In genomic region chr7:2037805-2038635, GRCh38 we compare ENCODE assay signal across 8 cellular contexts.
DNase-seq lines count a peak whose midpoint lies in the region; ATAC-seq and TF ChIP-seq lines count a peak whose summit lies in the region.

No MANE protein-coding gene starts in this region.

- peak overlapping the region; percentile 68 for H3K27ac Mint-ChIP-seq in activated CD8-positive, alpha-beta memory T cell treated with anti-CD3 and anti-CD28 coated beads, Interleukin-2, amount 10 ng/mL, durations not matched to agents 7 days and 5 days
- H3K27ac Mint-ChIP-seq in activated T-helper 2 cell treated with anti-CD3 and anti-CD28 coated beads, Interferon-gamma antibody, Interleukin-2, Interleukin-4, amounts not matched to agents 10 μg/mL and 5 μg/mL and 100 μg/mL, durations not matched to agents 14 hours and 24 hours and 36 hours, result peak overlapping the region; percentile 25

- WGBS in transverse colon (ENCODE audit: low coverage in 1 of 2), 2 donors, result 30 to 33% methylated on average over 11 to 15 of the region's 15 CpGs

- peaks cover 0 to 4% (median 0%) of the 10 kb centered on the region in 4 donors for H3K36me3 ChIP-seq in transverse colon

- no peak for DNase-seq in activated CD8-positive, alpha-beta memory T cell treated with anti-CD3 and anti-CD28 coated beads, Interleukin-2, amount 10 ng/mL, durations not matched to agents 7 days and 5 days
- DNase-seq in activated CD8-positive, alpha-beta memory T cell treated with anti-CD3 and anti-CD28 coated beads, Interleukin-2, amount 50 U/mL, for 48 hours, result no peak
- DNase-seq in activated T-helper 2 cell treated with anti-CD3 and anti-CD28 coated beads, Interferon-gamma antibody, Interleukin-2, Interleukin-4, amounts not matched to agents 10 μg/mL and 5 μg/mL and 100 μg/mL, durations not matched to agents 14 hours and 24 hours and 36 hours (ENCODE audit: low spot score), result peak; percentile 24
- DNase-seq in kidney tubule cell (ENCODE audit: low spot score), result peak; percentile 22
- DNase-seq in transverse colon, result no peak
- DNase-seq in NCI-H128 (lab: John Stamatoyannopoulos, UW; ENCODE audit: unreplicated experiment), result no peak

- no peak for TF ChIP-seq EP300 in transverse colon (IDR thresholded peaks at IDR 0.05; ENCODE audit: low read depth)

- peaks cover 40% of the 10 kb centered on the region for H3K4me1 Mint-ChIP-seq in activated CD8-positive, alpha-beta memory T cell treated with anti-CD3 and anti-CD28 coated beads, Interleukin-2, amount 10 ng/mL, durations not matched to agents 7 days and 5 days
- H3K4me1 Mint-ChIP-seq in activated T-helper 2 cell treated with anti-CD3 and anti-CD28 coated beads, Interferon-gamma antibody, Interleukin-2, Interleukin-4, amounts not matched to agents 10 μg/mL and 5 μg/mL and 100 μg/mL, durations not matched to agents 14 hours and 24 hours and 36 hours (ENCODE audit: low read depth), result peaks cover 41% of the 10 kb centered on the region

- peak overlapping the region; percentile 77 for H3K4me3 Mint-ChIP-seq in activated CD8-positive, alpha-beta memory T cell treated with anti-CD3 and anti-CD28 coated beads, Interleukin-2, amount 10 ng/mL, durations not matched to agents 7 days and 5 days
- peak overlapping the region; percentile 74 for H3K4me3 Mint-ChIP-seq in activated T-helper 2 cell treated with anti-CD3 and anti-CD28 coated beads, Interferon-gamma antibody, Interleukin-2, Interleukin-4, amounts not matched to agents 10 μg/mL and 5 μg/mL and 100 μg/mL, durations not matched to agents 14 hours and 24 hours and 36 hours (ENCODE audit: low read depth)

- peak overlapping the region in 1 of 4 donors; percentile 29 for H3K4me3 ChIP-seq in transverse colon

- TF ChIP-seq POLR2A in transverse colon (IDR thresholded peaks at IDR 0.05), result no peak

- peak; percentile 71 for ATAC-seq in activated CD8-positive, alpha-beta memory T cell treated with anti-CD3 and anti-CD28 coated beads, Interleukin-2, amount 10 ng/mL, durations not matched to agents 7 days and 5 days
- ATAC-seq in SK-N-SH treated with all-trans-retinoic acid at 6 μM for 48 hours (no peak), HG02970 (IDR thresholded peaks at IDR 0.05; ENCODE audit: low FRiP score, unreplicated experiment) (no peak)

- H3K9me3 Mint-ChIP-seq in activated CD8-positive, alpha-beta memory T cell treated with anti-CD3 and anti-CD28 coated beads, Interleukin-2, amount 10 ng/mL, durations not matched to agents 7 days and 5 days (ENCODE audit: low read depth), result no peaks in the 10 kb centered on the region
- H3K9me3 Mint-ChIP-seq in activated T-helper 2 cell treated with anti-CD3 and anti-CD28 coated beads, Interferon-gamma antibody, Interleukin-2, Interleukin-4, amounts not matched to agents 10 μg/mL and 5 μg/mL and 100 μg/mL, durations not matched to agents 14 hours and 24 hours and 36 hours, result no peaks in the 10 kb centered on the region

- no peak for TF ChIP-seq CTCF in transverse colon (IDR thresholded peaks at IDR 0.05)

- CTCF ChIA-PET in activated CD8-positive, alpha-beta memory T cell treated with anti-CD3 and anti-CD28 coated beads, Interleukin-2, amount 10 ng/mL, durations not matched to agents 7 days and 5 days (lab: Charles Lee), result interaction anchor here (0.8 to 1.3 kb wide), 3 partner anchors 74 to 98 kb away, joined by 3 to 5 read pairs (median 3); no protein-coding TSS in a partner anchor

- peaks cover 0 to 15% (median 4%) of the 10 kb centered on the region in 4 donors for H3K4me1 ChIP-seq in transverse colon

- intact Hi-C loops in activated T-helper 2 cell treated with anti-CD3 and anti-CD28 coated beads, Interferon-gamma antibody, Interleukin-2, Interleukin-4, amounts not matched to agents 10 μg/mL and 5 μg/mL and 100 μg/mL, durations not matched to agents 14 hours and 24 hours and 36 hours (cut with micrococcal nuclease), result loop anchor here (5.0 kb wide), 1 partner anchor 116 kb away; no protein-coding TSS in a partner anchor
- intact Hi-C loops in transverse colon (cut with DNase I; ENCODE audit: low total_unique reads), result no loop called here

- peaks cover 19% of the 10 kb centered on the region for H3K27me3 Mint-ChIP-seq in activated CD8-positive, alpha-beta memory T cell treated with anti-CD3 and anti-CD28 coated beads, Interleukin-2, amount 10 ng/mL, durations not matched to agents 7 days and 5 days
- no peaks in the 10 kb centered on the region for H3K27me3 Mint-ChIP-seq in activated T-helper 2 cell treated with anti-CD3 and anti-CD28 coated beads, Interferon-gamma antibody, Interleukin-2, Interleukin-4, amounts not matched to agents 10 μg/mL and 5 μg/mL and 100 μg/mL, durations not matched to agents 14 hours and 24 hours and 36 hours (ENCODE audit: low read depth)

- in situ Hi-C loops in transverse colon (cut with MboI; ENCODE audit: low pct_ligation_motif_present in 1 of 4, low pct_unique_long_range_greater_than_20kb in 1 of 4, low sequenced_read_pairs in 3 of 4), result no loop called here

- peak overlapping the region in 3 of 4 donors; percentile 8 to 36 (median 21) for H3K27ac ChIP-seq in transverse colon

- no peaks in the 10 kb centered on the region for H3K27me3 ChIP-seq in transverse colon

- H3K36me3 Mint-ChIP-seq in activated CD8-positive, alpha-beta memory T cell treated with anti-CD3 and anti-CD28 coated beads, Interleukin-2, amount 10 ng/mL, durations not matched to agents 7 days and 5 days, result peaks cover 4% of the 10 kb centered on the region
- H3K36me3 Mint-ChIP-seq in activated T-helper 2 cell treated with anti-CD3 and anti-CD28 coated beads, Interferon-gamma antibody, Interleukin-2, Interleukin-4, amounts not matched to agents 10 μg/mL and 5 μg/mL and 100 μg/mL, durations not matched to agents 14 hours and 24 hours and 36 hours (ENCODE audit: low read depth), result peaks cover 10% of the 10 kb centered on the region

- H3K9me3 ChIP-seq in transverse colon, result no peaks in the 10 kb centered on the region

TF ChIP-seq in SK-N-SH treated with all-trans-retinoic acid at 6 μM for 48 hours, 23 proteins besides CTCF, POLR2A, EP300 and RAD21:
- TF ChIP-seq RARB (CRISPR knock-in tag; IDR thresholded peaks at IDR 0.05) (no peak), ZC3H10 (CRISPR knock-in tag; IDR thresholded peaks at IDR 0.05) (no peak), CSRNP3 (CRISPR knock-in tag; IDR thresholded peaks at IDR 0.05) (no peak), ZNF8 (CRISPR knock-in tag; IDR thresholded peaks at IDR 0.05) (no peak), ISL1 (CRISPR knock-in tag; IDR thresholded peaks at IDR 0.05) (no peak), ZNF70 (CRISPR knock-in tag; IDR thresholded peaks at IDR 0.05) (no peak)

Comparison
In these comparisons a context has a peak if more than half of its experiments do, and no peak if none do; other contexts are left out.
1. DNase-seq: peak in activated T-helper 2 cell treated with anti-CD3 and anti-CD28 coated beads, Interferon-gamma antibody, Interleukin-2, Interleukin-4, amounts not matched to agents 10 μg/mL and 5 μg/mL and 100 μg/mL, durations not matched to agents 14 hours and 24 hours and 36 hours (single experiment) and kidney tubule cell (single experiment); none in activated CD8-positive, alpha-beta memory T cell treated with anti-CD3 and anti-CD28 coated beads, Interleukin-2, amount 10 ng/mL, durations not matched to agents 7 days and 5 days (single experiment), activated CD8-positive, alpha-beta memory T cell treated with anti-CD3 and anti-CD28 coated beads, Interleukin-2, amount 50 U/mL, for 48 hours (single experiment), transverse colon (single experiment) and NCI-H128 (single experiment).